Comparison of ENCODE assay signal across 9 cellular contexts in genomic region chr14:32200368-32201195, GRCh38. TPM values are rescaled to one million over a fixed set of nuclear protein-coding genes. Genes with fewer than 3 reads are reported as not detected.
A peak's percentile ranks its signal among the peaks of the same experiment; 100 is the strongest.
DNase-seq lines count a peak whose midpoint lies in the region; ATAC-seq and TF ChIP-seq lines count a peak whose summit lies in the region.
"Had no signal": no experiment of that assay in that cellular context is flagged by ENCODE, and none has a peak within 500 bp of the region (broad histone marks: within the 10 kb centered on the region; RNA-seq: fewer than 3 reads in every experiment).

No MANE protein-coding gene starts in this region.

- intact Hi-C loops in left ventricle myocardium inferior (cut with micrococcal nuclease), result loop anchor here (5.0 kb wide), 1 partner anchor 123 kb away; the partner anchor contains the start of gene ARHGAP5
- intact Hi-C loops in Right ventricle myocardium superior (cut with DNase I), result loop anchor here (5.0 kb wide), 1 partner anchor 48 kb away; no protein-coding TSS in a partner anchor
- intact Hi-C loops in psoas muscle (cut with DNase I), result loop anchor here in 1 of 2 donors (5.0 kb wide), 2 partner anchors 52 to 272 kb away; no protein-coding TSS in a partner anchor

- H3K36me3 ChIP-seq in left ventricle myocardium inferior (no peaks in the 10 kb centered on the region), OCI-LY3 (replicated peaks; ENCODE audit: low read depth, low read length) (no peaks in the 10 kb centered on the region), psoas muscle (ENCODE audit: insufficient read depth in 1 of 2, low read depth in 1 of 2) (no peaks in the 10 kb centered on the region)

- H3K79me2 ChIP-seq in OCI-LY3 (ENCODE audit: low read length), result no peaks in the 10 kb centered on the region

- H3K4me3 ChIP-seq in left ventricle myocardium inferior (peak overlapping the region; percentile 77), OCI-LY3 (ENCODE audit: low read length) (peak overlapping the region; percentile 97), epithelial cell of proximal tubule (ENCODE audit: low read depth, low read length) (peak overlapping the region; percentile 75), psoas muscle (peak overlapping the region; percentile 84)

- peak overlapping the region; percentile 90 for H3K27ac ChIP-seq in left ventricle myocardium inferior (replicated peaks)
- H3K27ac ChIP-seq in OCI-LY3 (ENCODE audit: low read length), result peak overlapping the region; percentile 52
- peak overlapping the region; percentile 89 for H3K27ac ChIP-seq in psoas muscle
- no peak overlapping the region for H3K27ac ChIP-seq in foreskin keratinocyte

- peaks cover 39% of the 10 kb centered on the region for H3K4me1 ChIP-seq in left ventricle myocardium inferior
- H3K4me1 ChIP-seq in OCI-LY3 (ENCODE audit: low read length), result peaks cover 23% of the 10 kb centered on the region
- peaks cover 5% of the 10 kb centered on the region for H3K4me1 ChIP-seq in psoas muscle
- peaks cover 5% of the 10 kb centered on the region for H3K4me1 ChIP-seq in foreskin keratinocyte

- no peaks in the 10 kb centered on the region for H3K9me3 ChIP-seq in left ventricle myocardium inferior (replicated peaks)
- no peaks in the 10 kb centered on the region for H3K9me3 ChIP-seq in OCI-LY3 (ENCODE audit: insufficient read depth, low read length)
- no peaks in the 10 kb centered on the region for H3K9me3 ChIP-seq in psoas muscle

- H3K4me2 ChIP-seq in OCI-LY3 (ENCODE audit: low read length), result peak overlapping the region; percentile 98

- H4K20me1 ChIP-seq in OCI-LY3 (ENCODE audit: insufficient read depth, low read length), result no peaks in the 10 kb centered on the region

- ATAC-seq in Right ventricle myocardium superior (ENCODE audit: poor library complexity) (no peak), psoas muscle (no peak), foreskin keratinocyte (no peak)

- WGBS in psoas muscle, 3 donors, result 9 to 10% (median 9%) methylated on average over 14 of the region's 14 CpGs

- TF ChIP-seq CTCF in left ventricle myocardium inferior (IDR thresholded peaks at IDR 0.05; ENCODE audit: borderline replicate concordance) (no peak), OCI-LY3 (IDR thresholded peaks at IDR 0.05; ENCODE audit: low read depth, low read length) (no peak), epithelial cell of proximal tubule (conservative IDR thresholded peaks at IDR 0.05; ENCODE audit: low read depth, low read length) (no peak), psoas muscle (IDR thresholded peaks at IDR 0.05) (no peak), foreskin keratinocyte (conservative IDR thresholded peaks at IDR 0.05) (no peak)

- no peaks in the 10 kb centered on the region for H3K27me3 ChIP-seq in left ventricle myocardium inferior (ENCODE audit: low read depth)
- peaks cover 8% of the 10 kb centered on the region; the same call in 1 of the 2 replicates for H3K27me3 ChIP-seq in OCI-LY3 (ENCODE audit: low read depth, low read length)
- H3K27me3 ChIP-seq in psoas muscle (ENCODE audit: insufficient read depth in 3 of 3, low read length in 2 of 3), result no peaks in the 10 kb centered on the region
- no peaks in the 10 kb centered on the region for H3K27me3 ChIP-seq in foreskin keratinocyte

- peak overlapping the region; percentile 84 for H2AFZ ChIP-seq in OCI-LY3 (ENCODE audit: low read depth, low read length)

- peak overlapping the region; percentile 80 for H3K9ac ChIP-seq in OCI-LY3 (ENCODE audit: low read length)

- DNase-seq in left ventricle myocardium inferior (no peak), Right ventricle myocardium superior (no peak), epithelial cell of proximal tubule (ENCODE audit: low read depth) (no peak), psoas muscle (no peak), HK-2 (ENCODE audit: unreplicated experiment) (no peak), iPS-NIHi7 (ENCODE audit: extremely low spot score) (no peak), foreskin keratinocyte (no peak)

RNA-seq across cellular contexts. Expression of gene RNU6-7, which starts 1.3 kb away (rescaled TPM):
- not detected for total RNA-seq in left ventricle myocardium inferior
- total RNA-seq in Right ventricle myocardium superior, result not detected
- not detected in 2 replicates for total RNA-seq in epithelial cell of proximal tubule
- not detected for total RNA-seq in psoas muscle
- not detected for polyA plus RNA-seq in psoas muscle
- not detected in 2 replicates for total RNA-seq in foreskin keratinocyte
- polyA plus RNA-seq in foreskin keratinocyte, result not detected in 2 replicates
- total RNA-seq: glomerular endothelial cell had no signal

RNA-seq across cellular contexts. Expression of gene RNU6-8, which starts 2.5 kb away (rescaled TPM):
- total RNA-seq in left ventricle myocardium inferior (not detected), Right ventricle myocardium superior (not detected), epithelial cell of proximal tubule (not detected in 2 replicates), psoas muscle (not detected), foreskin keratinocyte (not detected in 2 replicates)
- polyA plus RNA-seq in psoas muscle (not detected), foreskin keratinocyte (not detected in 2 replicates)
- total RNA-seq: glomerular endothelial cell had no signal
